12 cellular contexts compared by ENCODE assay signal in the genomic region with DNA sequence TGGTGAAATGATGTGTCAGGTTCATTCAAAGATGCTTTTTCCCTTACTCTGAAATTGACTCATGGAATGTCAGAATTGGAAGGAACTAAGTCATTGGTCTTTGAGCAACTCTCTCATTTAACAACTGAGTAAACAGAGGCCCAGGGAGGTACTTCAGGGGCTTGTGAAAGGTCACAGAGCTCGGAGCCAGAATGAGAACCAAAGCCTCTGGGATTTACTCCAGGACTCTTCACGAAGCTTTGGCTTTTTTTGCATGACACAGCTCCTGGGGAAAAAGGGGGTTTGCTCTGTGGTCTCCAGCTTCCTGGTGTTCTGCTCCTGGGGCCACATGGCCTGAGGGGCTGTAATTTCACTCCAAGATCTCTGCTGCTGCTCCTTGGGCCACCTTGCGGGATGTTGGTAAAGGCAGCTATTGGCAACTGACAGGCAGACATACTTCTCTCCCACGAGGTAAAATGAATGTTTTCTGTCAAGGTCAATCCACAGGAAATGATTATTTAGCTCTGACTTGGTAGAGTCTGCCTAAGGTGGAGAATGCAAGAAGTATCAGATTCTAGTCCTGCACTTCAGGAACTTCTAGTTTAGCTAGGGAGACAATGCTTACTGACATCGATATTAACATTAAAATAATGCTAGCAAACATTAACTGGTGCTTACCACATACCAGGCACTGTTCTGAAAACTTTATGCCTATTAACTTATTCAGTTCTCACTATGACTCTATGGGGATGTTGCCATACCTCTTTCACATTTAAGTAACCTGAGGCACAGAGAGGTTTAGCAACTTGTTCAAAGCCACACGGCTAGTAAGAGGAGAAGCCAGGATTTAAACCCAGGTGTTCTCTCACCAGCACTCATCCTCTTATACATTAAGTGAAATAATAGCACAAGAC. TPM values are rescaled to one million over a fixed set of nuclear protein-coding genes. Genes with fewer than 3 reads are reported as not detected.
DNase-seq lines count a peak whose midpoint lies in the region; ATAC-seq and TF ChIP-seq lines count a peak whose summit lies in the region.
"Had no signal": no experiment of that assay in that cellular context is flagged by ENCODE, and none has a peak within 500 bp of the region (broad histone marks: within the 10 kb centered on the region; RNA-seq: fewer than 3 reads in every experiment).

No MANE protein-coding gene starts in this region.

- H3K9me3 ChIP-seq in prostate gland: no peaks in the 10 kb centered on the region
- H3K9me3 ChIP-seq: esophagus muscularis mucosa had no signal

- H3K27ac ChIP-seq in prostate gland: no peak overlapping the region
- H3K27ac ChIP-seq: esophagus muscularis mucosa had no signal

- H3K27ac Mint-ChIP-seq in nephron: peak overlapping the region; percentile 23 to 68 (median 44)
- H3K27ac Mint-ChIP-seq: T-helper 17 cell had no signal

- peaks cover 70% of the 10 kb centered on the region for H3K4me1 Mint-ChIP-seq in nephron
- H3K4me1 Mint-ChIP-seq: T-helper 17 cell had no signal

- no peaks in the 10 kb centered on the region for H3K27me3 ChIP-seq in prostate gland (replicated peaks; ENCODE audit: insufficient read depth)
- H3K27me3 ChIP-seq: esophagus muscularis mucosa had no signal

- no peaks in the 10 kb centered on the region for H3K36me3 ChIP-seq in prostate gland
- H3K36me3 ChIP-seq: esophagus muscularis mucosa had no signal

- no peak overlapping the region for H3K4me3 ChIP-seq in prostate gland
- H3K4me3 ChIP-seq: esophagus muscularis mucosa had no signal

- TF ChIP-seq CTCF in nephron (IDR thresholded peaks at IDR 0.05; ENCODE audit: unreplicated experiment in 3 of 3): no peak
- no peak for TF ChIP-seq CTCF in prostate gland (IDR thresholded peaks at IDR 0.05)

- peaks cover 4% of the 10 kb centered on the region for H3K27me3 Mint-ChIP-seq in nephron (ENCODE audit: low read depth)

- TF ChIP-seq POLR2A in prostate gland (IDR thresholded peaks at IDR 0.05): no peak

- ATAC-seq in GM19025 (IDR thresholded peaks at IDR 0.05; ENCODE audit: low read depth, unreplicated experiment) (peak; percentile 84), HG02938 (IDR thresholded peaks at IDR 0.05; ENCODE audit: unreplicated experiment) (peak; percentile 83)
- ATAC-seq: T-helper 17 cell had no signal

- no peak overlapping the region for H3K4me3 Mint-ChIP-seq in nephron
- H3K4me3 Mint-ChIP-seq: T-helper 17 cell had no signal

- peaks cover 22% of the 10 kb centered on the region for H3K36me3 Mint-ChIP-seq in nephron (ENCODE audit: low read depth)

- 54% methylated on average over 6 of the region's 6 CpGs for WGBS in prostate gland

- DNase-seq in RPMI7951 (ENCODE audit: low read depth): peak; percentile 58
- no peak for DNase-seq in ecto neural progenitor cell (ENCODE audit: low spot score)
- no peak for DNase-seq in SIG-M5 treated with dmso at 0.1 percent for 504 hours (lab: John Stamatoyannopoulos, UW; ENCODE audit: unreplicated experiment)
- no peak for DNase-seq in occipital lobe (lab: John Stamatoyannopoulos, UW)
- DNase-seq in prostate gland (ENCODE audit: low spot score): no peak
- DNase-seq: kidney glomerular epithelial cell, NCI-H1105, T-helper 17 cell had no signal

- intact Hi-C loops in prostate gland (cut with DNase I): no loop called here

- H3K4me1 ChIP-seq in prostate gland (replicated peaks): no peaks in the 10 kb centered on the region

- H3K9me3 Mint-ChIP-seq in nephron: no peaks in the 10 kb centered on the region

RNA-seq across cellular contexts. Expression of gene PKNOX2, which starts 16.1 kb away (rescaled TPM):
- total RNA-seq in RPMI7951 (2014; rRNA removed; shearing (Covaris generic)): 2.1 and 2.8 TPM in 2 replicates
- total RNA-seq in occipital lobe (5.3 TPM), prostate gland (10 to 100 TPM; 12.3 to 14.7 TPM)
- total RNA-seq: T-helper 17 cell had no signal
